In the genomic region with DNA sequence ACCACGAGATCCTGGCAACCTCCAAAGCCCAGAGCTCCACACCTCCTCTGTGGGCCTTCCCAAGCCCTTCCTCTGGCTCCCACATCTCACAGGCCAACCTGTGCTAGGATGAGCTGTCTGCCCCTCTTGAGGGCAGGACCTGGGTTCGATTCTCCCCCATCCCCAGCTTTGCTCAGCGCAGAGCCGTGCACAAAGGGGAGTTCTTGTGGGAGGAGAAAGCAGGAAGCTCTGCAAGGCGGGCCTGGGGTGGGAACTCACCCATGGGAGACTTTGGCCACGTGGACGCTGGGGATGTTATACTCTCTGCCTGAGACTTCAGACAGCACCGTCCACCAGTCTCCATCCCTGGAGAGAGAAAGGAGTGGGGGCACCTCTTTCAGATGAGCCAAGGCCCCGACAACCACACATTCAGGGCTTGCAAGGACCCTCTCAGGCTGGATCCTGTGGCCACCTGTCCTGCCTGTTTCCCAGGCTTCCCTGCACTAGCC, we compare ENCODE assay signal across 19 cellular contexts. TPM values are rescaled to one million over a fixed set of nuclear protein-coding genes. Genes with fewer than 3 reads are reported as not detected.
"Had no signal": no experiment of that assay in that cellular context is flagged by ENCODE, and none has a peak within 500 bp of the region (broad histone marks: within the 10 kb centered on the region; RNA-seq: fewer than 3 reads in every experiment).

No MANE protein-coding gene starts in this region.

- H3K27ac Mint-ChIP-seq: dendritic cell treated with granulocyte-macrophage colony-stimulating factor and Interleukin-4, amounts not matched to agents 40 ng/mL and 50 ng/mL, for 4 days; memory B cell; nephron had no signal

- H3K9me3 ChIP-seq: mucosa of descending colon, psoas muscle, spleen had no signal

- H3K4me1 Mint-ChIP-seq: nephron had no signal

- H3K27me3 ChIP-seq: foreskin keratinocyte, spleen had no signal

- H3K27me3 Mint-ChIP-seq: activated naive CD8-positive, alpha-beta T cell; activated T-helper 17 cell treated with anti-CD3 and anti-CD28 coated beads, Interleukin-2, amount 50 U/mL, for 72 hours; dendritic cell treated with granulocyte-macrophage colony-stimulating factor and Interleukin-4, amounts not matched to agents 40 ng/mL and 50 ng/mL, for 4 days; memory B cell had no signal

- H3K27ac ChIP-seq: foreskin keratinocyte, psoas muscle, spleen had no signal

- H3K9me3 Mint-ChIP-seq: activated T-helper 17 cell treated with anti-CD3 and anti-CD28 coated beads, Interleukin-2, amount 50 U/mL, for 72 hours; dendritic cell treated with granulocyte-macrophage colony-stimulating factor and Interleukin-4, amounts not matched to agents 40 ng/mL and 50 ng/mL, for 4 days; memory B cell; nephron had no signal

- H3K4me3 ChIP-seq: mucosa of descending colon, psoas muscle, spleen had no signal

- DNase-seq: anterior cingulate cortex; cerebellar nuclear complex; effector memory CD4-positive, alpha-beta T cell; foreskin keratinocyte; kidney glomerular epithelial cell; left ventricle myocardium superior; mucosa of descending colon; psoas muscle; spleen; SW 1271; T-helper 9 cell had no signal

- H3K4me1 ChIP-seq: foreskin keratinocyte, psoas muscle had no signal

- ATAC-seq: activated CD4-positive, CD25-positive, alpha-beta regulatory T cell treated with anti-CD3 and anti-CD28 coated beads, Interleukin-2, amount 50 U/mL, for 24 hours; activated T-helper 17 cell treated with anti-CD3 and anti-CD28 coated beads, Interleukin-2, amount 50 U/mL, for 72 hours; foreskin keratinocyte; left ventricle myocardium superior; mucosa of descending colon; psoas muscle; sciatic nerve had no signal

- H3K4me3 Mint-ChIP-seq: activated naive CD8-positive, alpha-beta T cell; activated T-helper 17 cell treated with anti-CD3 and anti-CD28 coated beads, Interleukin-2, amount 50 U/mL, for 72 hours; dendritic cell treated with granulocyte-macrophage colony-stimulating factor and Interleukin-4, amounts not matched to agents 40 ng/mL and 50 ng/mL, for 4 days; memory B cell; nephron had no signal

RNA-seq across cellular contexts. Expression of a gene that starts 12.7 kb away (rescaled TPM):
- total RNA-seq: foreskin keratinocyte, SK-MEL-5 had no signal
